In the genomic region with DNA sequence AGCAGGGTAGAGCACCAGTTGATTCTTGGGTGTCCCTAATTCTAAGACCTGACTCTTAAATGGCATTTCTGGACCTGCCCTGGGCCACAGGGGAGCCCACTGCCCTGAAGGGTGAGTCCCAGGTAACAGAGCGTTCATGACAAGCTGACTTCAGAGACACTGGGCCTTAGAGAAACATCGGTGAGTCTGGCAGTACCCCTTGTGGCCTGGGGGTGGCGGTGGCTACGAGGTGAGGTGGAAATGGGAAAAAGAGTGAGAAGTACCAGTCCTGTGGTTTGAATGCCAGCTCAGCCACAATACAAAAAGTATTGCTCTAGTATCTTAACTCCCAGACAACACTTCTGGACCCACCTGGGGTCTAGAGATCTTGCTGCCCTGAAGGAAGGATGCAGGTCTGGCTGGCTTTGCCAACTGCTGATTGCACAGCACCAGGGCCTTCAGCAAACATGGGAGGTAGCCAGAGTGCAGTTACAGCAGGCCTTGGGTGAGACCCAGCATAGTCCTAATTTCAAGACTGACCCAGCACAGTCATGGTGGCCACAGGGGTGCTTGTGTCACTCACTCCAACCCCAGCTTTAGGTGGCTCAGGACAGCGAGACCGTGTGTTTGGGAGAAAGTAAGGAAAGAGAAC, we compare ENCODE assay signal across 1 cellular context.
TF ChIP-seq lines count a peak whose summit lies in the region.

No MANE protein-coding gene starts in this region.

TF ChIP-seq in HepG2, 621 proteins besides CTCF, POLR2A, EP300 and RAD21 (continued from another document and continues in another):
- TF ChIP-seq, protein P1, sequence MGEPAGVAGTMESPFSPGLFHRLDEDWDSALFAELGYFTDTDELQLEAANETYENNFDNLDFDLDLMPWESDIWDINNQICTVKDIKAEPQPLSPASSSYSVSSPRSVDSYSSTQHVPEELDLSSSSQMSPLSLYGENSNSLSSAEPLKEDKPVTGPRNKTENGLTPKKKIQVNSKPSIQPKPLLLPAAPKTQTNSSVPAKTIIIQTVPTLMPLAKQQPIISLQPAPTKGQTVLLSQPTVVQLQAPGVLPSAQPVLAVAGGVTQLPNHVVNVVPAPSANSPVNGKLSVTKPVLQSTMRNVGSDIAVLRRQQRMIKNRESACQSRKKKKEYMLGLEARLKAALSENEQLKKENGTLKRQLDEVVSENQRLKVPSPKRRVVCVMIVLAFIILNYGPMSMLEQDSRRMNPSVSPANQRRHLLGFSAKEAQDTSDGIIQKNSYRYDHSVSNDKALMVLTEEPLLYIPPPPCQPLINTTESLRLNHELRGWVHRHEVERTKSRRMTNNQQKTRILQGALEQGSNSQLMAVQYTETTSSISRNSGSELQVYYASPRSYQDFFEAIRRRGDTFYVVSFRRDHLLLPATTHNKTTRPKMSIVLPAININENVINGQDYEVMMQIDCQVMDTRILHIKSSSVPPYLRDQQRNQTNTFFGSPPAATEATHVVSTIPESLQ (CRISPR knock-in tag; conservative IDR thresholded peaks at IDR 0.05) = no peak
- TF ChIP-seq ZNF614 (CRISPR knock-in tag; IDR thresholded peaks at IDR 0.05; ENCODE audit: borderline replicate concordance) (no peak), MTF2 (CRISPR knock-in tag; IDR thresholded peaks at IDR 0.05; ENCODE audit: borderline replicate concordance) (no peak), TBX2 (CRISPR knock-in tag; IDR thresholded peaks at IDR 0.05; ENCODE audit: borderline replicate concordance) (0 out of 2 replicates have a peak, but pooled peaks have one; percentile 21), ESRRA (CRISPR knock-in tag; IDR thresholded peaks at IDR 0.05; ENCODE audit: low read depth) (no peak), NFKB2 (CRISPR knock-in tag; IDR thresholded peaks at IDR 0.05; ENCODE audit: borderline replicate concordance) (peak; percentile 33; the same call in 1 of the 2 replicates), ZMYM4 (CRISPR knock-in tag; IDR thresholded peaks at IDR 0.05) (peak; percentile 12; the same call in 1 of the 2 replicates), ZNF225 (CRISPR knock-in tag; IDR thresholded peaks at IDR 0.05) (no peak), ZNF772 (CRISPR knock-in tag; IDR thresholded peaks at IDR 0.05) (0 out of 2 replicates have a peak, but pooled peaks have one; percentile 57), TBX3 (IDR thresholded peaks at IDR 0.05; ENCODE audit: borderline replicate concordance) (no peak), CCAR2 (optimal IDR thresholded peaks at IDR 0.05; ENCODE audit: low read depth, low read length) (no peak), ZNF329 (CRISPR knock-in tag; IDR thresholded peaks at IDR 0.05; ENCODE audit: low read depth) (no peak), ZNF878 (CRISPR knock-in tag; IDR thresholded peaks at IDR 0.05) (no peak), TCF7L2 (IDR thresholded peaks at IDR 0.05; ENCODE audit: low read depth, low read length) (no peak), CBX1 (IDR thresholded peaks at IDR 0.05; ENCODE audit: low read depth) (no peak), ZNF569 (CRISPR knock-in tag; IDR thresholded peaks at IDR 0.05; ENCODE audit: borderline replicate concordance) (no peak), ZFY (CRISPR knock-in tag; IDR thresholded peaks at IDR 0.05) (peak; percentile 34; the same call in 1 of the 2 replicates), HNRNPUL1 (IDR thresholded peaks at IDR 0.05; ENCODE audit: low read depth, low read length) (no peak)
- TF ChIP-seq, protein P2, sequence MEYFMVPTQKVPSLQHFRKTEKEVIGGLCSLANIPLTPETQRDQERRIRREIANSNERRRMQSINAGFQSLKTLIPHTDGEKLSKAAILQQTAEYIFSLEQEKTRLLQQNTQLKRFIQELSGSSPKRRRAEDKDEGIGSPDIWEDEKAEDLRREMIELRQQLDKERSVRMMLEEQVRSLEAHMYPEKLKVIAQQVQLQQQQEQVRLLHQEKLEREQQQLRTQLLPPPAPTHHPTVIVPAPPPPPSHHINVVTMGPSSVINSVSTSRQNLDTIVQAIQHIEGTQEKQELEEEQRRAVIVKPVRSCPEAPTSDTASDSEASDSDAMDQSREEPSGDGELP (IDR thresholded peaks at IDR 0.05; ENCODE audit: borderline replicate concordance, low read depth) = no peak
- TF ChIP-seq, protein P3, sequence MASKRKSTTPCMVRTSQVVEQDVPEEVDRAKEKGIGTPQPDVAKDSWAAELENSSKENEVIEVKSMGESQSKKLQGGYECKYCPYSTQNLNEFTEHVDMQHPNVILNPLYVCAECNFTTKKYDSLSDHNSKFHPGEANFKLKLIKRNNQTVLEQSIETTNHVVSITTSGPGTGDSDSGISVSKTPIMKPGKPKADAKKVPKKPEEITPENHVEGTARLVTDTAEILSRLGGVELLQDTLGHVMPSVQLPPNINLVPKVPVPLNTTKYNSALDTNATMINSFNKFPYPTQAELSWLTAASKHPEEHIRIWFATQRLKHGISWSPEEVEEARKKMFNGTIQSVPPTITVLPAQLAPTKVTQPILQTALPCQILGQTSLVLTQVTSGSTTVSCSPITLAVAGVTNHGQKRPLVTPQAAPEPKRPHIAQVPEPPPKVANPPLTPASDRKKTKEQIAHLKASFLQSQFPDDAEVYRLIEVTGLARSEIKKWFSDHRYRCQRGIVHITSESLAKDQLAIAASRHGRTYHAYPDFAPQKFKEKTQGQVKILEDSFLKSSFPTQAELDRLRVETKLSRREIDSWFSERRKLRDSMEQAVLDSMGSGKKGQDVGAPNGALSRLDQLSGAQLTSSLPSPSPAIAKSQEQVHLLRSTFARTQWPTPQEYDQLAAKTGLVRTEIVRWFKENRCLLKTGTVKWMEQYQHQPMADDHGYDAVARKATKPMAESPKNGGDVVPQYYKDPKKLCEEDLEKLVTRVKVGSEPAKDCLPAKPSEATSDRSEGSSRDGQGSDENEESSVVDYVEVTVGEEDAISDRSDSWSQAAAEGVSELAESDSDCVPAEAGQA (IDR thresholded peaks at IDR 0.05; ENCODE audit: low read depth) = peak; percentile 39; the same call in 1 of the 2 replicates
- TF ChIP-seq, protein P3 (CRISPR knock-in tag; IDR thresholded peaks at IDR 0.05; ENCODE audit: borderline replicate concordance) = no peak
- TF ChIP-seq, protein P4, sequence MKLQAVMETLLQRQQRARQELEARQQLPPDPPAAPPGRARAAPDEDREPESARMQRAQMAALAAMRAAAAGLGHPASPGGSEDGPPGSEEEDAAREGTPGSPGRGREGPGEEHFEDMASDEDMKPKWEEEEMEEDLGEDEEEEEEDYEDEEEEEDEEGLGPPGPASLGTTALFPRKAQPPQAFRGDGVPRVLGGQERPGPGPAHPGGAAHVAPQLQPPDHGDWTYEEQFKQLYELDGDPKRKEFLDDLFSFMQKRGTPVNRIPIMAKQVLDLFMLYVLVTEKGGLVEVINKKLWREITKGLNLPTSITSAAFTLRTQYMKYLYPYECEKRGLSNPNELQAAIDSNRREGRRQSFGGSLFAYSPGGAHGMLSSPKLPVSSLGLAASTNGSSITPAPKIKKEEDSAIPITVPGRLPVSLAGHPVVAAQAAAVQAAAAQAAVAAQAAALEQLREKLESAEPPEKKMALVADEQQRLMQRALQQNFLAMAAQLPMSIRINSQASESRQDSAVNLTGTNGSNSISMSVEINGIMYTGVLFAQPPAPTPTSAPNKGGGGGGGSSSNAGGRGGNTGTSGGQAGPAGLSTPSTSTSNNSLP (IDR thresholded peaks at IDR 0.05; ENCODE audit: low read depth, low read length) = 0 out of 2 replicates have a peak, but pooled peaks have one; percentile 19
- TF ChIP-seq, protein P5, sequence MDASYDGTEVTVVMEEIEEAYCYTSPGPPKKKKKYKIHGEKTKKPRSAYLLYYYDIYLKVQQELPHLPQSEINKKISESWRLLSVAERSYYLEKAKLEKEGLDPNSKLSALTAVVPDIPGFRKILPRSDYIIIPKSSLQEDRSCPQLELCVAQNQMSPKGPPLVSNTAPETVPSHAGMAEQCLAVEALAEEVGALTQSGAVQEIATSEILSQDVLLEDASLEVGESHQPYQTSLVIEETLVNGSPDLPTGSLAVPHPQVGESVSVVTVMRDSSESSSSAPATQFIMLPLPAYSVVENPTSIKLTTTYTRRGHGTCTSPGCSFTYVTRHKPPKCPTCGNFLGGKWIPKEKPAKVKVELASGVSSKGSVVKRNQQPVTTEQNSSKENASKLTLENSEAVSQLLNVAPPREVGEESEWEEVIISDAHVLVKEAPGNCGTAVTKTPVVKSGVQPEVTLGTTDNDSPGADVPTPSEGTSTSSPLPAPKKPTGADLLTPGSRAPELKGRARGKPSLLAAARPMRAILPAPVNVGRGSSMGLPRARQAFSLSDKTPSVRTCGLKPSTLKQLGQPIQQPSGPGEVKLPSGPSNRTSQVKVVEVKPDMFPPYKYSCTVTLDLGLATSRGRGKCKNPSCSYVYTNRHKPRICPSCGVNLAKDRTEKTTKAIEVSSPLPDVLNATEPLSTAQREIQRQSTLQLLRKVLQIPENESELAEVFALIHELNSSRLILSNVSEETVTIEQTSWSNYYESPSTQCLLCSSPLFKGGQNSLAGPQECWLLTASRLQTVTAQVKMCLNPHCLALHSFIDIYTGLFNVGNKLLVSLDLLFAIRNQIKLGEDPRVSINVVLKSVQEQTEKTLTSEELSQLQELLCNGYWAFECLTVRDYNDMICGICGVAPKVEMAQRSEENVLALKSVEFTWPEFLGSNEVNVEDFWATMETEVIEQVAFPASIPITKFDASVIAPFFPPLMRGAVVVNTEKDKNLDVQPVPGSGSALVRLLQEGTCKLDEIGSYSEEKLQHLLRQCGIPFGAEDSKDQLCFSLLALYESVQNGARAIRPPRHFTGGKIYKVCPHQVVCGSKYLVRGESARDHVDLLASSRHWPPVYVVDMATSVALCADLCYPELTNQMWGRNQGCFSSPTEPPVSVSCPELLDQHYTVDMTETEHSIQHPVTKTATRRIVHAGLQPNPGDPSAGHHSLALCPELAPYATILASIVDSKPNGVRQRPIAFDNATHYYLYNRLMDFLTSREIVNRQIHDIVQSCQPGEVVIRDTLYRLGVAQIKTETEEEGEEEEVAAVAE (CRISPR knock-in tag; IDR thresholded peaks at IDR 0.05; ENCODE audit: borderline replicate concordance) = no peak
- TF ChIP-seq, protein P6, sequence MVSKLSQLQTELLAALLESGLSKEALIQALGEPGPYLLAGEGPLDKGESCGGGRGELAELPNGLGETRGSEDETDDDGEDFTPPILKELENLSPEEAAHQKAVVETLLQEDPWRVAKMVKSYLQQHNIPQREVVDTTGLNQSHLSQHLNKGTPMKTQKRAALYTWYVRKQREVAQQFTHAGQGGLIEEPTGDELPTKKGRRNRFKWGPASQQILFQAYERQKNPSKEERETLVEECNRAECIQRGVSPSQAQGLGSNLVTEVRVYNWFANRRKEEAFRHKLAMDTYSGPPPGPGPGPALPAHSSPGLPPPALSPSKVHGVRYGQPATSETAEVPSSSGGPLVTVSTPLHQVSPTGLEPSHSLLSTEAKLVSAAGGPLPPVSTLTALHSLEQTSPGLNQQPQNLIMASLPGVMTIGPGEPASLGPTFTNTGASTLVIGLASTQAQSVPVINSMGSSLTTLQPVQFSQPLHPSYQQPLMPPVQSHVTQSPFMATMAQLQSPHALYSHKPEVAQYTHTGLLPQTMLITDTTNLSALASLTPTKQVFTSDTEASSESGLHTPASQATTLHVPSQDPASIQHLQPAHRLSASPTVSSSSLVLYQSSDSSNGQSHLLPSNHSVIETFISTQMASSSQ (IDR thresholded peaks at IDR 0.05; ENCODE audit: low read depth) = no peak
- TF ChIP-seq, protein P6 (CRISPR knock-in tag; IDR thresholded peaks at IDR 0.05; ENCODE audit: borderline replicate concordance) = no peak
- TF ChIP-seq, protein P7, sequence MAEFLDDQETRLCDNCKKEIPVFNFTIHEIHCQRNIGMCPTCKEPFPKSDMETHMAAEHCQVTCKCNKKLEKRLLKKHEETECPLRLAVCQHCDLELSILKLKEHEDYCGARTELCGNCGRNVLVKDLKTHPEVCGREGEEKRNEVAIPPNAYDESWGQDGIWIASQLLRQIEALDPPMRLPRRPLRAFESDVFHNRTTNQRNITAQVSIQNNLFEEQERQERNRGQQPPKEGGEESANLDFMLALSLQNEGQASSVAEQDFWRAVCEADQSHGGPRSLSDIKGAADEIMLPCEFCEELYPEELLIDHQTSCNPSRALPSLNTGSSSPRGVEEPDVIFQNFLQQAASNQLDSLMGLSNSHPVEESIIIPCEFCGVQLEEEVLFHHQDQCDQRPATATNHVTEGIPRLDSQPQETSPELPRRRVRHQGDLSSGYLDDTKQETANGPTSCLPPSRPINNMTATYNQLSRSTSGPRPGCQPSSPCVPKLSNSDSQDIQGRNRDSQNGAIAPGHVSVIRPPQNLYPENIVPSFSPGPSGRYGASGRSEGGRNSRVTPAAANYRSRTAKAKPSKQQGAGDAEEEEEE (CRISPR knock-in tag; IDR thresholded peaks at IDR 0.05; ENCODE audit: borderline replicate concordance) = no peak
- TF ChIP-seq, protein P8, sequence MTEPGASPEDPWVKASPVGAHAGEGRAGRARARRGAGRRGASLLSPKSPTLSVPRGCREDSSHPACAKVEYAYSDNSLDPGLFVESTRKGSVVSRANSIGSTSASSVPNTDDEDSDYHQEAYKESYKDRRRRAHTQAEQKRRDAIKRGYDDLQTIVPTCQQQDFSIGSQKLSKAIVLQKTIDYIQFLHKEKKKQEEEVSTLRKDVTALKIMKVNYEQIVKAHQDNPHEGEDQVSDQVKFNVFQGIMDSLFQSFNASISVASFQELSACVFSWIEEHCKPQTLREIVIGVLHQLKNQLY (CRISPR knock-in tag; IDR thresholded peaks at IDR 0.05) = no peak
- TF ChIP-seq, protein P9, sequence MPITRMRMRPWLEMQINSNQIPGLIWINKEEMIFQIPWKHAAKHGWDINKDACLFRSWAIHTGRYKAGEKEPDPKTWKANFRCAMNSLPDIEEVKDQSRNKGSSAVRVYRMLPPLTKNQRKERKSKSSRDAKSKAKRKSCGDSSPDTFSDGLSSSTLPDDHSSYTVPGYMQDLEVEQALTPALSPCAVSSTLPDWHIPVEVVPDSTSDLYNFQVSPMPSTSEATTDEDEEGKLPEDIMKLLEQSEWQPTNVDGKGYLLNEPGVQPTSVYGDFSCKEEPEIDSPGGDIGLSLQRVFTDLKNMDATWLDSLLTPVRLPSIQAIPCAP (CRISPR knock-in tag; IDR thresholded peaks at IDR 0.05; ENCODE audit: low read depth) = no peak
